In genomic region chr17:36388385-36389245, GRCh38 we compare ENCODE assay signal across 14 cellular contexts. TPM values are rescaled to one million over a fixed set of nuclear protein-coding genes. Genes with fewer than 3 reads are reported as not detected.
DNase-seq lines count a peak whose midpoint lies in the region; ATAC-seq and TF ChIP-seq lines count a peak whose summit lies in the region.
"Not testable (repeated sequence)": the region's sequence is repeated elsewhere in the genome, so short reads cannot be mapped to it uniquely, and the experiment has no call there.
"Had no signal": no experiment of that assay in that cellular context is flagged by ENCODE, and none has a peak within 500 bp of the region (broad histone marks: within the 10 kb centered on the region; RNA-seq: fewer than 3 reads in every experiment).

Gene TBC1D3H, minus strand, starts transcription at chr17:36388435. Its CDS starts 1,540 bp downstream, at chr17:36386895.

- H4K8ac ChIP-seq in IMR-90 (ENCODE audit: low read depth in 2 of 2, low read length in 2 of 2), result not testable (repeated sequence)

- not testable (repeated sequence) for H2AK5ac ChIP-seq in IMR-90 (ENCODE audit: low read depth, low read length)

- dilution Hi-C loops in IMR-90 (cut with HindIII; ENCODE audit: low sequenced_read_pairs, unreplicated experiment), result not testable (repeated sequence)

- not testable (repeated sequence) for H3K27ac ChIP-seq in IMR-90 (ENCODE audit: insufficient read depth, low read length); left ventricle myocardium inferior (replicated peaks); left lung; stomach

- H2BK5ac ChIP-seq in IMR-90 (ENCODE audit: low read depth, low read length, poor library complexity, severe bottlenecking), result not testable (repeated sequence)

- not testable (repeated sequence) for H2AFZ ChIP-seq in IMR-90 (replicated peaks; ENCODE audit: low read length, poor library complexity)

- not testable (repeated sequence) for H3K23ac ChIP-seq in IMR-90 (ENCODE audit: low read depth, low read length)

- POLR2A ChIA-PET in IMR-90 (lab: Charles Lee; ENCODE audit: unreplicated experiment), result not testable (repeated sequence)

- in situ Hi-C loops in IMR-90 (cut with MboI; ENCODE audit: low sequenced_read_pairs), result not testable (repeated sequence)

- not testable (repeated sequence) for H3K9me3 ChIP-seq in IMR-90 (ENCODE audit: control insufficient read depth, insufficient read depth, low read length); left ventricle myocardium inferior (replicated peaks); left lung; stomach

- not testable (repeated sequence) for H2AK9ac ChIP-seq in IMR-90 (replicated peaks; ENCODE audit: low read depth, low read length, poor library complexity)

- H3K4me3 ChIP-seq in IMR-90 (ENCODE audit: insufficient read depth, low read depth, low read length); left ventricle myocardium inferior; left lung; stomach: not testable (repeated sequence)

- not testable (repeated sequence) for H2BK15ac ChIP-seq in IMR-90 (ENCODE audit: low read depth, low read length)

- not testable (repeated sequence) for H3K56ac ChIP-seq in IMR-90 (ENCODE audit: extremely low read depth, insufficient read depth, low read length)

- H3K14ac ChIP-seq in IMR-90 (replicated peaks; ENCODE audit: low read depth, low read length), result not testable (repeated sequence)

- not testable (repeated sequence) for TF ChIP-seq RAD21 in IMR-90 (IDR thresholded peaks at IDR 0.05; ENCODE audit: low read length)

- H3K9me1 ChIP-seq in IMR-90 (ENCODE audit: insufficient read depth, low read length), result not testable (repeated sequence)

- BruUV-seq in IMR-90 (replicated peaks; lab: Mats Ljungman, UMichigan), result not testable (repeated sequence)

- not testable (repeated sequence) for TF ChIP-seq POLR2A in IMR-90 (IDR thresholded peaks at IDR 0.05; ENCODE audit: low read depth, low read length); stomach (IDR thresholded peaks at IDR 0.05)

- TF ChIP-seq EP300 in stomach (IDR thresholded peaks at IDR 0.05), result not testable (repeated sequence)

- not testable (repeated sequence) for TF ChIP-seq CTCF in IMR-90 (conservative IDR thresholded peaks at IDR 0.05; ENCODE audit: low read depth, low read length); left ventricle myocardium inferior (IDR thresholded peaks at IDR 0.05; ENCODE audit: borderline replicate concordance); left lung (IDR thresholded peaks at IDR 0.05); stomach (IDR thresholded peaks at IDR 0.05)

- H3K4ac ChIP-seq in IMR-90 (ENCODE audit: low read depth, low read length), result not testable (repeated sequence)

- not testable (repeated sequence) for H3K79me1 ChIP-seq in IMR-90 (ENCODE audit: low read depth in 1 of 2, low read length in 2 of 2)

- H3K27me3 ChIP-seq in IMR-90 (ENCODE audit: control insufficient read depth, insufficient read depth, low read length); left ventricle myocardium inferior (ENCODE audit: low read depth); left lung; stomach: not testable (repeated sequence)

- H3K4me2 ChIP-seq in IMR-90 (ENCODE audit: low read depth, low read length), result not testable (repeated sequence)

- CTCF ChIA-PET in IMR-90 (lab: Yijun Ruan, JAX), result not testable (repeated sequence)

- not testable (repeated sequence) for H3K9ac ChIP-seq in IMR-90 (ENCODE audit: low read depth, low read length)

- not testable (repeated sequence) for H3K36me3 ChIP-seq in IMR-90 (ENCODE audit: control insufficient read depth, insufficient read depth, low read length); left ventricle myocardium inferior; left lung; stomach

- intact Hi-C loops in IMR-90 (cut with micrococcal nuclease); left ventricle myocardium inferior (cut with micrococcal nuclease); left lung (cut with DNase I); posterior vena cava (cut with DNase I); stomach (cut with DNase I; ENCODE audit: low total_unique reads): not testable (repeated sequence)

- not testable (repeated sequence) for H4K20me1 ChIP-seq in IMR-90 (ENCODE audit: insufficient read depth, low read length)

- H4K5ac ChIP-seq in IMR-90 (ENCODE audit: low read depth, low read length), result not testable (repeated sequence)

- 35% methylated on average over 2 of the region's 19 CpGs; no CpG with 5 or more reads in 1 of the 2 experiments for WGBS in IMR-90 (ENCODE audit: extremely low coverage in 2 of 2, insufficient read length in 1 of 2), 2 experiments
- 69 to 80% (median 75%) methylated on average over 8 to 19 of the region's 19 CpGs for WGBS in stomach, 5 donors

- H3K4me1 ChIP-seq in IMR-90 (ENCODE audit: control insufficient read depth, insufficient read depth, low read length); left ventricle myocardium inferior; left lung; stomach: not testable (repeated sequence)

- H3K18ac ChIP-seq in IMR-90 (ENCODE audit: low read depth, low read length), result not testable (repeated sequence)

- peak; percentile 0 for DNase-seq in IMR-90
- DNase-seq in activated CD8-positive, alpha-beta memory T cell treated with anti-CD3 and anti-CD28 coated beads for 24 hours, result peak; percentile 45
- peak; percentile 0 for DNase-seq in ecto neural progenitor cell (ENCODE audit: low spot score)
- peak; percentile 8 for DNase-seq in left ventricle myocardium inferior
- DNase-seq in left lung, result peak; percentile 29 to 61
- DNase-seq in posterior vena cava (ENCODE audit: low spot score), result peak; percentile 62
- peak; percentile 23 for DNase-seq in stomach
- DNase-seq in ureter (ENCODE audit: low spot score), result peak; percentile 25

- ATAC-seq in IMR-90 (ENCODE audit: low read depth); left lung: not testable (repeated sequence)

- not testable (repeated sequence) for H2BK120ac ChIP-seq in IMR-90 (ENCODE audit: low read depth, low read length)

- H2BK20ac ChIP-seq in IMR-90 (ENCODE audit: low read depth, low read length), result not testable (repeated sequence)

- not testable (repeated sequence) for H4K91ac ChIP-seq in IMR-90 (ENCODE audit: insufficient read depth, low read depth, low read length)

RNA-seq across cellular contexts. Expression of gene TBC1D3H, which starts in this region (rescaled TPM):
- total RNA-seq in IMR-90 (2012; rRNA removed) (not detected in 2 replicates), left ventricle myocardium inferior (not detected), left lung (not detected), posterior vena cava (not detected), stomach (not detected), ureter (not detected)
- polyA plus RNA-seq in IMR-90 (2012; rRNA removed) (not detected in 2 replicates), stomach (1 to 10 TPM in 1 of 3 donors, under 1 TPM in 1, not detected in 1; 0.61 to 6.1 TPM)
- not detected in 2 replicates for polyA plus RNA-seq in IMR-90 (2012; cell fraction: cytosol; rRNA removed)
- polyA plus RNA-seq in IMR-90 (2012; cell fraction: nucleus; rRNA removed; ENCODE audit: low replicate concordance), result not detected in 2 replicates
- total RNA-seq: A172; CD4-positive, CD25-positive, alpha-beta regulatory T cell; LHCN-M2; MCF 10A; Peyer's patch had no signal
- polyA plus RNA-seq: BJ; CD4-positive, CD25-positive, alpha-beta regulatory T cell had no signal

Comparison
In these comparisons a context has a peak if more than half of its experiments do, and no peak if none do; other contexts are left out.
1. Peak in DNase-seq in IMR-90; RNA of the gene not detected or under 1 TPM.
2. Peak in DNase-seq in left ventricle myocardium inferior; RNA of the gene not detected or under 1 TPM.
3. Peak in DNase-seq in left lung; RNA of the gene not detected or under 1 TPM.
4. Peak in DNase-seq in posterior vena cava; RNA of the gene not detected or under 1 TPM.
5. Peak in DNase-seq in ureter; RNA of the gene not detected or under 1 TPM.
6. DNase-seq: peak in every context shown above with its lines; median percentile 62 in posterior vena cava; 45 in activated CD8-positive, alpha-beta memory T cell treated with anti-CD3 and anti-CD28 coated beads for 24 hours; 45 in left lung; 25 in ureter; 23 in stomach; 8 in left ventricle myocardium inferior; 0 in IMR-90; 0 in ecto neural progenitor cell.